ENCODE assay signal across 13 cellular contexts in the genomic region with DNA sequence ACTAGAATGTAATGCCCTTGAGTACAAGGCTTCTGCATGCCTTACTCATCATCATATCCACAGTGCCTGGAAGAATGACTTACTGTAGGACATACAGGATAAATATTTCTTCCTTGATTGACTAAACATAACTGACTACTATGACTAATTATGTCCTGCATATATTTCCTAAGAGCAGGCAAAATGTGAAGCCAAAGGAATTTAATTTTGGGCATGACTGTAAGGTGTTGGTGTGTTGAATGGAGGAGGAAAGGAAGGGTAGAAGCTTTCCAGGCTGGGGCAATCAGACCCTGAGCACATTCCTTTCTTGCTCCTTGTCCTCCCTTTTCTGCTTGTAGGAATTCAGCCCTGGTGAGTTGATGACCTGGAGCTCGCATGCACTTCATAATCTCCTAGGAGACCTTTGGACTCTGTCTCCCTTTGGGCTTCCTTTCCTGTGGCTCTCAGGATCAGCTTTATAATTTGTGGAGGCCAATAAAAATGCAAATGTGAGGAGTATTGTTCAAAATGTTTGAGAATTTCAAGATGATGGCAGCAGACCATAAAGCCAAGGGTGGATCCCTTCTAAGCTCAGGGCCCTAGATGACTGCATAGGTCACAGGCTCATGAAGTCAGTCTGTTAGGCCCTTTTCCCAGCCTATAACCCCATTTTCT.
A peak's percentile ranks its signal among the peaks of the same experiment; 100 is the strongest.
DNase-seq lines count a peak whose midpoint lies in the region; ATAC-seq and TF ChIP-seq lines count a peak whose summit lies in the region.
"Had no signal": no experiment of that assay in that cellular context is flagged by ENCODE, and none has a peak within 500 bp of the region (broad histone marks: within the 10 kb centered on the region; RNA-seq: fewer than 3 reads in every experiment).

No MANE protein-coding gene starts in this region.

- H3K27ac ChIP-seq in PC-9, result no peak overlapping the region
- H3K27ac ChIP-seq: testis had no signal

- no peaks in the 10 kb centered on the region for H3K79me2 ChIP-seq in PC-9 (ENCODE audit: low read depth)

- no TSS peak for BruUV-seq in PC-9 (replicated peaks; lab: Mats Ljungman, UMichigan)

- DNase-seq in ELR (ENCODE audit: low read depth) (peak; percentile 94), PC-9 (peak in 1 of 2 experiments; percentile 88), fibroblast of gingiva (ENCODE audit: low read depth) (peak; percentile 47), osteocyte (ENCODE audit: extremely low spot score, unreplicated experiment) (no peak), NCI-H524 treated with DMSO at 0.1 percent for 48 hours (lab: John Stamatoyannopoulos, UW) (no peak)
- no peak for DNase-seq in activated CD8-positive, alpha-beta T cell treated with anti-CD3 and anti-CD28 coated beads for 36 hours
- DNase-seq in stimulated activated CD4-positive, alpha-beta T cell treated with anti-CD3 and anti-CD28 coated beads, Interleukin-4, amount 100 ng/mL, for 24 hours, result no peak
- DNase-seq: activated B cell treated with CpG ODN at 0.5 μM for 24 hours; activated naive CD4-positive, alpha-beta T cell; MV-4-11; nucleus accumbens; testis had no signal

- peaks cover 17% of the 10 kb centered on the region for H3K4me1 ChIP-seq in PC-9 (replicated peaks; ENCODE audit: insufficient read depth)
- H3K4me1 ChIP-seq: testis had no signal

- H3K9me3 ChIP-seq in PC-9 (ENCODE audit: insufficient read depth, low read depth), result 0 out of 2 replicates have a peak, but pooled peaks cover 3% of the 10 kb centered on the region
- H3K9me3 ChIP-seq: testis had no signal

- no peak overlapping the region for H3K4me3 Mint-ChIP-seq in osteocyte (ENCODE audit: unreplicated experiment)
- H3K4me3 Mint-ChIP-seq in activated CD8-positive, alpha-beta T cell treated with anti-CD3 and anti-CD28 coated beads for 36 hours, result no peak overlapping the region
- H3K4me3 Mint-ChIP-seq: activated B cell treated with CpG ODN at 0.5 μM for 24 hours had no signal

- no peaks in the 10 kb centered on the region for H3K9me2 ChIP-seq in PC-9 (ENCODE audit: insufficient read depth)

- intact Hi-C loops in PC-9 (cut with micrococcal nuclease; ENCODE audit: unreplicated experiment), result no loop called here
- intact Hi-C loops in activated CD8-positive, alpha-beta T cell treated with anti-CD3 and anti-CD28 coated beads for 36 hours (cut with micrococcal nuclease), result no loop called here

- H3K4me3 ChIP-seq in PC-9, result no peak overlapping the region
- H3K4me3 ChIP-seq: testis had no signal

- H3K36me3 Mint-ChIP-seq in osteocyte (ENCODE audit: unreplicated experiment), result no peaks in the 10 kb centered on the region
- H3K36me3 Mint-ChIP-seq in activated CD8-positive, alpha-beta T cell treated with anti-CD3 and anti-CD28 coated beads for 36 hours (ENCODE audit: low read depth), result no peaks in the 10 kb centered on the region

- no peaks in the 10 kb centered on the region for H3K36me3 ChIP-seq in PC-9 (ENCODE audit: low read depth)

- H3K4me2 ChIP-seq in PC-9, result 0 out of 2 replicates have a peak overlapping the region, but pooled peaks have one; percentile 10

- CTCF ChIA-PET in PC-9 (lab: Charles Lee), result no interaction called here
- CTCF ChIA-PET in activated CD8-positive, alpha-beta T cell treated with anti-CD3 and anti-CD28 coated beads for 36 hours (lab: Charles Lee), result no interaction called here

- TF ChIP-seq CTCF in PC-9 (conservative IDR thresholded peaks at IDR 0.05), result no peak
- no peak for TF ChIP-seq CTCF in osteocyte (IDR thresholded peaks at IDR 0.05)
- no peak for TF ChIP-seq CTCF in activated CD8-positive, alpha-beta T cell treated with anti-CD3 and anti-CD28 coated beads for 36 hours (IDR thresholded peaks at IDR 0.05)

- H3K9me3 Mint-ChIP-seq in osteocyte (ENCODE audit: unreplicated experiment), result no peaks in the 10 kb centered on the region
- no peaks in the 10 kb centered on the region for H3K9me3 Mint-ChIP-seq in activated CD8-positive, alpha-beta T cell treated with anti-CD3 and anti-CD28 coated beads for 36 hours
- H3K9me3 Mint-ChIP-seq: activated B cell treated with CpG ODN at 0.5 μM for 24 hours had no signal

- no peak for ATAC-seq in GM18868 (IDR thresholded peaks at IDR 0.05; ENCODE audit: unreplicated experiment)
- no peak for ATAC-seq in activated CD8-positive, alpha-beta T cell treated with anti-CD3 and anti-CD28 coated beads for 36 hours

- H3K4me1 Mint-ChIP-seq in osteocyte (ENCODE audit: unreplicated experiment), result peaks cover 22% of the 10 kb centered on the region
- peaks cover 6% of the 10 kb centered on the region for H3K4me1 Mint-ChIP-seq in activated CD8-positive, alpha-beta T cell treated with anti-CD3 and anti-CD28 coated beads for 36 hours (ENCODE audit: low read depth)
- H3K4me1 Mint-ChIP-seq: activated B cell treated with CpG ODN at 0.5 μM for 24 hours had no signal

- H3K27me3 Mint-ChIP-seq in osteocyte (ENCODE audit: unreplicated experiment), result no peaks in the 10 kb centered on the region
- H3K27me3 Mint-ChIP-seq in activated CD8-positive, alpha-beta T cell treated with anti-CD3 and anti-CD28 coated beads for 36 hours, result peaks cover 3% of the 10 kb centered on the region

- H3K27ac Mint-ChIP-seq in osteocyte (ENCODE audit: unreplicated experiment), result peak overlapping the region; percentile 5
- no peak overlapping the region for H3K27ac Mint-ChIP-seq in activated CD8-positive, alpha-beta T cell treated with anti-CD3 and anti-CD28 coated beads for 36 hours
- H3K27ac Mint-ChIP-seq: activated B cell treated with CpG ODN at 0.5 μM for 24 hours had no signal

- peaks cover 12% of the 10 kb centered on the region for H3F3A ChIP-seq in PC-9 (ENCODE audit: insufficient read depth, low read depth)

- no peak overlapping the region for H2AFZ ChIP-seq in PC-9

- POLR2A ChIA-PET in PC-9 (lab: Charles Lee; ENCODE audit: unreplicated experiment), result no interaction called here
- POLR2A ChIA-PET in activated CD8-positive, alpha-beta T cell treated with anti-CD3 and anti-CD28 coated beads for 36 hours (lab: Charles Lee), result no interaction called here

- H3K27me3 ChIP-seq in PC-9 (ENCODE audit: insufficient read depth, low read depth), result no peaks in the 10 kb centered on the region
- H3K27me3 ChIP-seq: testis had no signal

- no peaks in the 10 kb centered on the region for H4K20me1 ChIP-seq in PC-9 (ENCODE audit: insufficient read depth)

Comparison
In these comparisons a context has a peak if more than half of its experiments do, and no peak if none do; other contexts are left out.
1. DNase-seq: peak in ELR (single experiment) and fibroblast of gingiva (single experiment); none in osteocyte (single experiment), activated CD8-positive, alpha-beta T cell treated with anti-CD3 and anti-CD28 coated beads for 36 hours (single experiment), stimulated activated CD4-positive, alpha-beta T cell treated with anti-CD3 and anti-CD28 coated beads, Interleukin-4, amount 100 ng/mL, for 24 hours (single experiment) and NCI-H524 treated with DMSO at 0.1 percent for 48 hours (single experiment).